8 cellular contexts compared by ENCODE assay signal in the genomic region with DNA sequence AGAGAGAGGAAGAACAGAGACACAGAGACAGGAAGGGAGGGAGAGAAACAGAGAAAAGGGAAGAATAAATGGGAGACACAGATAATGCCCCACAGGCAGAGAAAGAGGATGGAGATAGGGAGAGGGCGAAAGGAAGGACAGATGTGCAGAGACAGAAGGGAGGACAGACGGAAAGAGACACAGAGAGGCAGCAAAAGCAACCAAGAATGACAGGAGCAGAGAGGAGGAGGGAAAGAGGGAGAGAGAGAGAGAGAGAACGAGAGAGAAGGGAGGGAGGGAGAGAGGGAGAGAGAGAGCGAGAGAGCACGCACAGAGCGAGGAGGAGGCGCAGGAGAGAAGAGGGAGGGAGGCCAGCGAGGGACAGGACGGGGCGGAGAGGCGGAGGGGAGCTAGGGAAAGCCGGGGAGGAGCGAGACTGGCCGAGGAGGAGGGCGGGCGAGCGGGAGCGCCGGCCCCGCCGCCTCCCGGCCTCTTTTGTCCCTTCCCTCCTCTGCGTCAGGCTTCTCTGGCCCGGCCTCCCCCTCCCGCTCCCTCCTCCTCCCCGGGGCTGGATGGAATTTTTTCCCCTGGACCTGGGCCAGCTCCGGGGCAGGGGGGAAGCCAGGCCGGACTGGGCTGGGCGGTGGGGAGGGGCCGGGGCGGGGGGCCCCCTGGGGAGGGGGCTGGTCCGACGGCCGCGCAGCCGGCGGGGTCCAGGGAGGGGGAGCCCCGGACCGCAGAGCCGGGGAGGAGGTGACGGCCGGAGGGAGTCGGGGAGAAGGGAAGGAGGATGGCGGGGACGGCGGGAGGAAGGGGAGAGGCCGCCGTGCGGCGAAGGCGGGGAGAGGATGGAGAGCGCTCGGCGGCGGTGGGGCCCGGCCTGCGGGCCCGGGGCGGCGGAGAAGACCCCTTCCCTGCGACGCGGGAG. TPM values are rescaled to one million over a fixed set of nuclear protein-coding genes. Genes with fewer than 3 reads are reported as not detected.
DNase-seq lines count a peak whose midpoint lies in the region; ATAC-seq and TF ChIP-seq lines count a peak whose summit lies in the region.

No MANE protein-coding gene starts in this region.

- H3K27ac ChIP-seq in SK-N-MC (peak overlapping the region; percentile 87), dorsolateral prefrontal cortex (peak overlapping the region; percentile 92 to 99 (median 98)), left lung (peak overlapping the region; percentile 78 to 91)

- intact Hi-C loops in dorsolateral prefrontal cortex (cut with DNase I), result loop anchor here (2.0 kb wide), 2 partner anchors 14 to 38 kb away; no protein-coding TSS in a partner anchor
- intact Hi-C loops in left lung (cut with DNase I), result no loop called here

- no peaks in the 10 kb centered on the region for H3K27me3 ChIP-seq in dorsolateral prefrontal cortex
- H3K27me3 ChIP-seq in left lung, result peaks cover 0 to 45% of the 10 kb centered on the region in 2 donors

- no peak for TF ChIP-seq POLR2A in GM18505 (IDR thresholded peaks at IDR 0.05; ENCODE audit: borderline replicate concordance, extremely low read depth, insufficient read depth, insufficient read length)

- H3K4me3 ChIP-seq in SK-N-MC (peak overlapping the region; percentile 95), dorsolateral prefrontal cortex (peak overlapping the region; percentile 54 to 97 (median 85)), left lung (peak overlapping the region; percentile 69 to 84)

- peak overlapping the region; percentile 31 for H3K27ac Mint-ChIP-seq in stimulated activated memory B cell treated with anti-CD40 and anti-IgM and Interleukin-4, amounts not matched to agents 10 μg/mL and 1 μg/mL and 100 μg/mL, for 72 hours

- H3K9me3 ChIP-seq in SK-N-MC (ENCODE audit: low read depth, low read length), result no peaks in the 10 kb centered on the region
- H3K9me3 ChIP-seq in left lung, result no peaks in the 10 kb centered on the region

- peak overlapping the region; percentile 68 for H3K4me3 Mint-ChIP-seq in stimulated activated memory B cell treated with anti-CD40 and anti-IgM and Interleukin-4, amounts not matched to agents 10 μg/mL and 1 μg/mL and 100 μg/mL, for 72 hours

- H3K4me1 Mint-ChIP-seq in stimulated activated memory B cell treated with anti-CD40 and anti-IgM and Interleukin-4, amounts not matched to agents 10 μg/mL and 1 μg/mL and 100 μg/mL, for 72 hours, result peaks cover 26% of the 10 kb centered on the region

- H3K36me3 Mint-ChIP-seq in stimulated activated memory B cell treated with anti-CD40 and anti-IgM and Interleukin-4, amounts not matched to agents 10 μg/mL and 1 μg/mL and 100 μg/mL, for 72 hours, result peaks cover 6% of the 10 kb centered on the region

- peaks cover 11 to 47% of the 10 kb centered on the region in 2 donors for H3K4me1 ChIP-seq in left lung

- peaks cover 79% of the 10 kb centered on the region for H3K27me3 Mint-ChIP-seq in stimulated activated memory B cell treated with anti-CD40 and anti-IgM and Interleukin-4, amounts not matched to agents 10 μg/mL and 1 μg/mL and 100 μg/mL, for 72 hours

- H3K9ac ChIP-seq in SK-N-MC (ENCODE audit: insufficient read length), result peak overlapping the region; percentile 72

- TF ChIP-seq CTCF in dorsolateral prefrontal cortex (IDR thresholded peaks at IDR 0.05 in 54 of 56, conservative IDR thresholded peaks at IDR 0.05 in 2 of 56; ENCODE audit: low read depth in 1 of 56, partially characterized antibody in 56 of 56) (peak in 14 of 56 donors; percentile 7 to 41 (median 22)), left lung (IDR thresholded peaks at IDR 0.05) (no peak)

- H3K9me3 Mint-ChIP-seq in stimulated activated memory B cell treated with anti-CD40 and anti-IgM and Interleukin-4, amounts not matched to agents 10 μg/mL and 1 μg/mL and 100 μg/mL, for 72 hours, result peaks cover 5% of the 10 kb centered on the region

- peak; percentile 57 for DNase-seq in COLO829 (ENCODE audit: low spot score)
- DNase-seq in HuH-7 (ENCODE audit: low spot score), result peak; percentile 76
- DNase-seq in SK-N-MC (ENCODE audit: low read depth, low spot score), result no peak
- peak; percentile 74 to 96 (median 90) for DNase-seq in dorsolateral prefrontal cortex
- peak; percentile 92 for DNase-seq in left lung
- DNase-seq in DMS53 treated with DMSO at 0.1 percent for 48 hours (lab: John Stamatoyannopoulos, UW; ENCODE audit: unreplicated experiment), result no peak

- ATAC-seq in left lung (peak; percentile 90), GM18505 (IDR thresholded peaks at IDR 0.05; ENCODE audit: unreplicated experiment) (no peak)
- peak; percentile 11 for ATAC-seq in stimulated activated memory B cell treated with anti-CD40 and anti-IgM and Interleukin-4, amounts not matched to agents 10 μg/mL and 1 μg/mL and 100 μg/mL, for 72 hours

- H3K36me3 ChIP-seq in SK-N-MC (ENCODE audit: insufficient read depth, low read length) (peaks cover 7% of the 10 kb centered on the region; the same call in 1 of the 2 replicates), left lung (peaks cover 0 to 17% of the 10 kb centered on the region in 2 donors)

RNA-seq across cellular contexts. Expression of a gene that starts 4.2 kb away (rescaled TPM):
- total RNA-seq in dorsolateral prefrontal cortex, result 10 to 100 TPM; 15.5 to 76.0 (median 27.1) TPM
- total RNA-seq in left lung, result 10 to 100 TPM; 15.9 to 27.3 TPM

RNA-seq across cellular contexts. Expression of a gene that starts 34.9 kb away (rescaled TPM):
- 1 to 10 TPM; 1.1 to 8.3 (median 4.0) TPM for total RNA-seq in dorsolateral prefrontal cortex
- under 1 TPM; 0.26 to 0.50 TPM for total RNA-seq in left lung

RNA-seq across cellular contexts. Expression of a gene that starts 42.3 kb away (rescaled TPM):
- total RNA-seq in dorsolateral prefrontal cortex (10 to 100 TPM in 2 of 120 experiments, 1 to 10 TPM in 103, under 1 TPM in 11, not detected in 4; 0.33 to 13.4 (median 3.2) TPM), left lung (10 to 100 TPM; 13.4 to 59.9 TPM)

RNA-seq across cellular contexts. Expression of a gene that starts 58.7 kb away (rescaled TPM):
- 1 to 10 TPM in 15 of 120 experiments, under 1 TPM in 45, not detected in 60; 0.20 to 3.3 (median 0.68) TPM for total RNA-seq in dorsolateral prefrontal cortex
- 10 to 100 TPM in 1 of 2 donors, not detected in 1; 11.0 TPM for total RNA-seq in left lung

Comparison
In these comparisons a context has a peak if more than half of its experiments do, and no peak if none do; other contexts are left out.
1. DNase-seq: peak in COLO829 (single experiment), HuH-7 (single experiment), dorsolateral prefrontal cortex (10 of 10) and left lung (2 of 2); none in SK-N-MC (single experiment) and DMS53 treated with DMSO at 0.1 percent for 48 hours (single experiment).
2. intact Hi-C loops: an anchor here in dorsolateral prefrontal cortex (2.0 kb wide); none called in left lung.
3. Peak in every context shown above with its lines, with median percentiles within 50 percentile points of each other: H3K27ac ChIP-seq and H3K4me3 ChIP-seq.